In the genomic region with DNA sequence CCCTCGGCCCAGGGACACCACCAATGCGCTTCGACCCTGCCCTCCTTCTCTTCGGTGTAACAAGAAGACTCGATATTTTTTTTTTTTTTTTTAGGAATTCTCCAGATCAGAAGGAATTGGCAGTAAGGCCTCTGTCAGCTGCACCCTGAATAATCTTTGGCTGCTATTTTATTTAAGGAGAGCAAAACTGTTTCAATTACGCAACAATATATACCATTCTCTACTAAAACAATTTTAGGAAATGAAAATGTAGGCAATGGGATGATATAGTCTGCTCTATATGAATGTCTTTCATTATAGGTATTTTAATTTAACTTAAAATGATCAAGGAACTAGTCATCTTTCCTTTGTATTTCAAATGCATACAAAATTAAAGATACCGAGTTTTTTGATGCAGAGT, we compare ENCODE assay signal across 8 cellular contexts. TPM values are rescaled to one million over a fixed set of nuclear protein-coding genes. Genes with fewer than 3 reads are reported as not detected.
DNase-seq lines count a peak whose midpoint lies in the region; ATAC-seq and TF ChIP-seq lines count a peak whose summit lies in the region.

No MANE protein-coding gene starts in this region.

- H3K4me1 Mint-ChIP-seq in activated naive CD4-positive, alpha-beta T cell treated with anti-CD3 and anti-CD28 coated beads for 36 hours (ENCODE audit: low read depth): peaks cover 11% of the 10 kb centered on the region
- H3K4me1 Mint-ChIP-seq in mesothelial cell of epicardium: peaks cover 33% of the 10 kb centered on the region

- no peaks in the 10 kb centered on the region for H3K27me3 Mint-ChIP-seq in activated naive CD4-positive, alpha-beta T cell treated with anti-CD3 and anti-CD28 coated beads for 36 hours (ENCODE audit: low read depth)
- H3K27me3 Mint-ChIP-seq in mesothelial cell of epicardium (ENCODE audit: low read depth): no peaks in the 10 kb centered on the region

- CTCF ChIA-PET in activated naive CD4-positive, alpha-beta T cell treated with anti-CD3 and anti-CD28 coated beads for 36 hours (lab: Charles Lee): interaction anchor here (0.7 to 1.2 kb wide), 4 partner anchors 14 to 72 kb away, joined by 3 to 10 read pairs (median 3); no protein-coding TSS in a partner anchor

- H3K27me3 ChIP-seq in ascending aorta (no peaks in the 10 kb centered on the region), thoracic aorta (replicated peaks; ENCODE audit: insufficient read depth) (no peaks in the 10 kb centered on the region)

- no peaks in the 10 kb centered on the region for H3K4me1 ChIP-seq in ascending aorta
- H3K4me1 ChIP-seq in thoracic aorta (ENCODE audit: control insufficient read depth in 1 of 2, low read depth in 2 of 2): peaks cover 6 to 17% of the 10 kb centered on the region in 2 donors

- H3K4me3 ChIP-seq in ascending aorta: peak overlapping the region in 1 of 2 donors; percentile 66
- peak overlapping the region; percentile 75 for H3K4me3 ChIP-seq in thoracic aorta

- TF ChIP-seq CTCF in ascending aorta (IDR thresholded peaks at IDR 0.05) (no peak), mesothelial cell of epicardium (IDR thresholded peaks at IDR 0.05; ENCODE audit: unreplicated experiment) (no peak), thoracic aorta (IDR thresholded peaks at IDR 0.05) (no peak)

- H3K27ac ChIP-seq in ascending aorta: peak overlapping the region; percentile 17 to 89
- H3K27ac ChIP-seq in thoracic aorta: peak overlapping the region; percentile 34 to 88

- no peak for DNase-seq in activated naive CD4-positive, alpha-beta T cell treated with anti-CD3 and anti-CD28 coated beads for 36 hours
- DNase-seq in activated naive CD4-positive, alpha-beta T cell treated with anti-CD3 and anti-CD28 coated beads, Interleukin-2, amount 50 U/mL, for 72 hours (ENCODE audit: low spot score in 2 of 2): no peak
- DNase-seq in ascending aorta (ENCODE audit: low spot score in 2 of 2): no peak
- no peak for DNase-seq in mesothelial cell of epicardium (ENCODE audit: low spot score in 2 of 2, unreplicated experiment in 2 of 2)
- DNase-seq in thoracic aorta (ENCODE audit: low spot score): no peak
- no peak for DNase-seq in NCI-H1694 (lab: John Stamatoyannopoulos, UW)
- no peak for DNase-seq in AG08396 (ENCODE audit: low spot score)
- no peak for DNase-seq in HPDE6-E6E7 (ENCODE audit: extremely low spot score)

- H3K36me3 ChIP-seq in ascending aorta (no peaks in the 10 kb centered on the region), thoracic aorta (no peaks in the 10 kb centered on the region)

- ATAC-seq in activated naive CD4-positive, alpha-beta T cell treated with anti-CD3 and anti-CD28 coated beads, Interleukin-2, amount 50 U/mL, for 72 hours: no peak
- ATAC-seq in thoracic aorta (ENCODE audit: insufficient number of reproducible peaks, low FRiP score, low read depth): no peak

- no peaks in the 10 kb centered on the region for H3K36me3 Mint-ChIP-seq in activated naive CD4-positive, alpha-beta T cell treated with anti-CD3 and anti-CD28 coated beads for 36 hours (ENCODE audit: low read depth)
- H3K36me3 Mint-ChIP-seq in activated naive CD4-positive, alpha-beta T cell treated with anti-CD3 and anti-CD28 coated beads, Interleukin-2, amount 50 U/mL, for 72 hours: no peaks in the 10 kb centered on the region
- H3K36me3 Mint-ChIP-seq in mesothelial cell of epicardium: no peaks in the 10 kb centered on the region

- intact Hi-C loops in activated naive CD4-positive, alpha-beta T cell treated with anti-CD3 and anti-CD28 coated beads for 36 hours (cut with micrococcal nuclease): loop anchor here (1.0 kb wide), 2 partner anchors 15 to 44 kb away; partner anchors contain the start of gene SOX12
- intact Hi-C loops in ascending aorta (cut with DNase I): loop anchor here (1.0 to 5.0 kb wide), 4 partner anchors 13 to 232 kb away; partner anchors contain the start of genes C20orf96, CSNK2A1 and ZCCHC3

- no peak overlapping the region for H3K27ac Mint-ChIP-seq in activated naive CD4-positive, alpha-beta T cell treated with anti-CD3 and anti-CD28 coated beads for 36 hours
- H3K27ac Mint-ChIP-seq in activated naive CD4-positive, alpha-beta T cell treated with anti-CD3 and anti-CD28 coated beads, Interleukin-2, amount 50 U/mL, for 72 hours: peak overlapping the region in 1 of 2 donors; percentile 79
- peak overlapping the region; percentile 98 for H3K27ac Mint-ChIP-seq in mesothelial cell of epicardium

- peak overlapping the region; percentile 74 for H3K4me3 Mint-ChIP-seq in activated naive CD4-positive, alpha-beta T cell treated with anti-CD3 and anti-CD28 coated beads for 36 hours
- peak overlapping the region; percentile 72 for H3K4me3 Mint-ChIP-seq in mesothelial cell of epicardium

- H3K9me3 Mint-ChIP-seq in activated naive CD4-positive, alpha-beta T cell treated with anti-CD3 and anti-CD28 coated beads for 36 hours: no peaks in the 10 kb centered on the region
- H3K9me3 Mint-ChIP-seq in activated naive CD4-positive, alpha-beta T cell treated with anti-CD3 and anti-CD28 coated beads, Interleukin-2, amount 50 U/mL, for 72 hours: no peaks in the 10 kb centered on the region
- no peaks in the 10 kb centered on the region for H3K9me3 Mint-ChIP-seq in mesothelial cell of epicardium

- H3K9me3 ChIP-seq in ascending aorta: no peaks in the 10 kb centered on the region
- H3K9me3 ChIP-seq in thoracic aorta: no peaks in the 10 kb centered on the region

RNA-seq across cellular contexts. Expression of gene ZCCHC3, which starts 13.3 kb away (rescaled TPM):
- 10 to 100 TPM; 13.6 to 15.6 TPM for total RNA-seq in activated naive CD4-positive, alpha-beta T cell treated with anti-CD3 and anti-CD28 coated beads for 36 hours
- 10 to 100 TPM; 15.4 to 17.0 TPM for total RNA-seq in activated naive CD4-positive, alpha-beta T cell treated with anti-CD3 and anti-CD28 coated beads, Interleukin-2, amount 50 U/mL, for 72 hours
- total RNA-seq in ascending aorta: 15.6 TPM
- total RNA-seq in mesothelial cell of epicardium: 40.2 to 40.8 TPM (median 40.5 TPM) in 3 replicates
- total RNA-seq in thoracic aorta: 10 to 100 TPM; 14.4 to 19.5 TPM

RNA-seq across cellular contexts. Expression of gene SOX12, which starts 14.7 kb away (rescaled TPM):
- total RNA-seq in activated naive CD4-positive, alpha-beta T cell treated with anti-CD3 and anti-CD28 coated beads for 36 hours: 1 to 10 TPM; 6.0 to 6.4 TPM
- 10 to 100 TPM in 1 of 2 donors, 1 to 10 TPM in 1; 4.9 to 11.8 TPM for total RNA-seq in activated naive CD4-positive, alpha-beta T cell treated with anti-CD3 and anti-CD28 coated beads, Interleukin-2, amount 50 U/mL, for 72 hours
- total RNA-seq in ascending aorta (6.2 TPM), mesothelial cell of epicardium (65.9 to 67.0 TPM (median 66.8 TPM) in 3 replicates), thoracic aorta (1 to 10 TPM; 3.9 to 5.4 TPM)

RNA-seq across cellular contexts. Expression of gene C20orf96, which starts 20.1 kb away (rescaled TPM):
- 1 to 10 TPM; 5.1 to 6.8 TPM for total RNA-seq in activated naive CD4-positive, alpha-beta T cell treated with anti-CD3 and anti-CD28 coated beads for 36 hours
- total RNA-seq in activated naive CD4-positive, alpha-beta T cell treated with anti-CD3 and anti-CD28 coated beads, Interleukin-2, amount 50 U/mL, for 72 hours: 10 to 100 TPM; 10.1 to 10.3 TPM
- total RNA-seq in ascending aorta: 0.32 TPM
- 52.3 to 58.1 TPM (median 52.8 TPM) in 3 replicates for total RNA-seq in mesothelial cell of epicardium
- 1 to 10 TPM in 1 of 2 donors, under 1 TPM in 1; 0.92 to 6.2 TPM for total RNA-seq in thoracic aorta

RNA-seq across cellular contexts. Expression of gene NRSN2, which starts 36.3 kb away (rescaled TPM):
- 1 to 10 TPM; 3.9 to 4.2 TPM for total RNA-seq in activated naive CD4-positive, alpha-beta T cell treated with anti-CD3 and anti-CD28 coated beads for 36 hours
- 1 to 10 TPM; 4.2 to 8.5 TPM for total RNA-seq in activated naive CD4-positive, alpha-beta T cell treated with anti-CD3 and anti-CD28 coated beads, Interleukin-2, amount 50 U/mL, for 72 hours
- total RNA-seq in ascending aorta (24.5 TPM), mesothelial cell of epicardium (41.0 to 46.2 TPM (median 41.2 TPM) in 3 replicates), thoracic aorta (10 to 100 TPM; 25.1 to 56.9 TPM)

RNA-seq across cellular contexts. Expression of gene DEFB132, which starts 53.1 kb away (rescaled TPM):
- total RNA-seq in activated naive CD4-positive, alpha-beta T cell treated with anti-CD3 and anti-CD28 coated beads for 36 hours: not detected
- not detected for total RNA-seq in activated naive CD4-positive, alpha-beta T cell treated with anti-CD3 and anti-CD28 coated beads, Interleukin-2, amount 50 U/mL, for 72 hours
- total RNA-seq in ascending aorta (0.32 TPM), mesothelial cell of epicardium (not detected in 3 replicates), thoracic aorta (not detected)
